ENCODE assay signal across 11 cellular contexts in genomic region chr1:155130272-155131006, GRCh38. TPM values are rescaled to one million over a fixed set of nuclear protein-coding genes. Genes with fewer than 3 reads are reported as not detected.
DNase-seq lines count a peak whose midpoint lies in the region; ATAC-seq and TF ChIP-seq lines count a peak whose summit lies in the region.
"Had no signal": no experiment of that assay in that cellular context is flagged by ENCODE, and none has a peak within 500 bp of the region (broad histone marks: within the 10 kb centered on the region; RNA-seq: fewer than 3 reads in every experiment).

No MANE protein-coding gene starts in this region.

- H3K9me3 ChIP-seq in stomach smooth muscle (ENCODE audit: control insufficient read depth in 2 of 2, low read length in 2 of 2) = no peaks in the 10 kb centered on the region

- no peak for TF ChIP-seq CTCF in MCF 10A (IDR thresholded peaks at IDR 0.05; ENCODE audit: unreplicated experiment)

- H3K36me3 ChIP-seq in stomach smooth muscle (ENCODE audit: control insufficient read depth in 2 of 2, insufficient read depth in 2 of 2, low read length in 2 of 2) = peaks cover 23 to 24% of the 10 kb centered on the region in 2 donors

- ATAC-seq in HG03175 (IDR thresholded peaks at IDR 0.05; ENCODE audit: unreplicated experiment) (no peak), GM18520 (IDR thresholded peaks at IDR 0.05; ENCODE audit: unreplicated experiment) (no peak)

- CTCF ChIA-PET in MCF 10A (lab: Yijun Ruan, JAX) = interaction anchor here (0.6 to 14.0 kb wide), 16 partner anchors 8 to 424 kb away, joined by 3 to 161 read pairs (median 7); partner anchors contain the start of gene KRTCAP2

- H3K9me3 Mint-ChIP-seq in MCF 10A (ENCODE audit: unreplicated experiment) = no peaks in the 10 kb centered on the region
- H3K9me3 Mint-ChIP-seq: memory B cell had no signal

- peak overlapping the region; percentile 90 for H3K27ac Mint-ChIP-seq in MCF 10A (ENCODE audit: low read depth, unreplicated experiment)
- H3K27ac Mint-ChIP-seq: memory B cell had no signal

- H3K27ac ChIP-seq in stomach smooth muscle (ENCODE audit: low read length) = peak overlapping the region; percentile 90
- H3K27ac ChIP-seq: HL-60 had no signal

- no TSS peak for BruUV-seq in MCF 10A (replicated peaks; lab: Mats Ljungman, UMichigan)

- H3K9ac ChIP-seq in stomach smooth muscle (ENCODE audit: low read length in 2 of 2) = peak overlapping the region; percentile 85 to 87

- no peaks in the 10 kb centered on the region for H3K27me3 Mint-ChIP-seq in MCF 10A (ENCODE audit: insufficient read depth, unreplicated experiment)

- peak overlapping the region; percentile 100 for H3K4me3 Mint-ChIP-seq in MCF 10A (ENCODE audit: unreplicated experiment)
- H3K4me3 Mint-ChIP-seq: memory B cell had no signal

- H3K27me3 ChIP-seq in stomach smooth muscle (ENCODE audit: control insufficient read depth in 1 of 2, insufficient read depth in 2 of 2, low read length in 2 of 2) = no peaks in the 10 kb centered on the region

- peaks cover 81% of the 10 kb centered on the region for H3K36me3 Mint-ChIP-seq in MCF 10A (ENCODE audit: insufficient read depth, unreplicated experiment)
- H3K36me3 Mint-ChIP-seq: memory B cell had no signal

- peaks cover 67% of the 10 kb centered on the region for H3K4me1 Mint-ChIP-seq in MCF 10A (ENCODE audit: insufficient read depth, unreplicated experiment)

- peak overlapping the region; percentile 88 to 93 for H3K4me3 ChIP-seq in stomach smooth muscle (ENCODE audit: low read length in 2 of 2)

- peaks cover 69% of the 10 kb centered on the region for H3K4me1 ChIP-seq in stomach smooth muscle (ENCODE audit: control insufficient read depth, insufficient read depth, low read length)

- intact Hi-C loops in MCF 10A (cut with micrococcal nuclease) = no loop called here

- DNase-seq in NCI-H82 (lab: John Stamatoyannopoulos, UW) (peak; percentile 68), MCF 10A (ENCODE audit: unreplicated experiment) (no peak), left kidney (ENCODE audit: low read depth, low spot score) (peak; percentile 83), ureter (ENCODE audit: low spot score) (no peak), T-helper 2 cell (no peak)
- DNase-seq: NCI-H524 had no signal

- POLR2A ChIA-PET in MCF 10A (lab: Yijun Ruan, JAX) = interaction anchor here (0.7 to 11.9 kb wide), 23 partner anchors 6 to 1163 kb away, joined by 3 to 238 read pairs (median 8); partner anchors contain the start of genes ADAM15, CKS1B, CREB3L4 and DPM3

RNA-seq across cellular contexts. Expression of gene EFNA1, which starts 2.8 kb away (rescaled TPM):
- total RNA-seq in MCF 10A (2022) = 38.9 and 42.3 TPM in 2 replicates
- total RNA-seq in ureter = 111 TPM

RNA-seq across cellular contexts. Expression of gene SLC50A1, which starts 5.2 kb away (rescaled TPM):
- 91.2 and 97.8 TPM in 2 replicates for total RNA-seq in MCF 10A (2022)
- total RNA-seq in ureter = 63.4 TPM

RNA-seq across cellular contexts. Expression of gene DPM3, which starts 9.9 kb away (rescaled TPM):
- total RNA-seq in MCF 10A (2022) (79.7 and 86.4 TPM in 2 replicates), ureter (75.4 TPM)

RNA-seq across cellular contexts. Expression of gene KRTCAP2, which starts 42.7 kb away (rescaled TPM):
- total RNA-seq in MCF 10A (2022) = 313 and 383 TPM in 2 replicates
- total RNA-seq in ureter = 293 TPM

RNA-seq across cellular contexts. Expression of gene TRIM46, which starts 43.2 kb away (rescaled TPM):
- total RNA-seq in MCF 10A (2022) (0.21 and 0.32 TPM in 2 replicates), ureter (1.6 TPM)

Comparison
In these comparisons a context has a peak if more than half of its experiments do, and no peak if none do; other contexts are left out.
1. DNase-seq: peak in NCI-H82 (single experiment) and left kidney (single experiment); none in MCF 10A (single experiment), ureter (single experiment) and T-helper 2 cell (0 of 5).